Comparison of ENCODE assay signal across 15 cellular contexts in the genomic region with DNA sequence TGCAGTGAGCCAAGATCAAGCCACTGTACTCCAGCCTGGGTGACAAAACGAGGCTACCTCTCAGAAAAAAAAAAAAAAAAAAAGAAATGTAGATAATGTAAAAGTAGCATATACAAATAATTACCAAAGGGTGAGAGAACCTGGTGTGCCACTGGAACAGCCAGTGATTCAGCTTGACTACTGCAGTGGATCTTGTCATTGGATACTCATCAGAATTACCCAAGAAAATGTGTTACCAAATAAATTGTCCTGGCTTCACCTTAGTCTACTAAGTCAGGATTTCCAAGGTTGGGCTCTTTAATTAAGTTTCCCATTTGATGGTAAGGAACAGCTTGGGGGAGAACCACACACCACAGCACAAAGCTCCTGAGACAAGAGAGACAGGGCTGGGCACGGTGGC. TPM values are rescaled to one million over a fixed set of nuclear protein-coding genes. Genes with fewer than 3 reads are reported as not detected.
A peak's percentile ranks its signal among the peaks of the same experiment; 100 is the strongest.
DNase-seq lines count a peak whose midpoint lies in the region; FAIRE-seq and TF ChIP-seq lines count a peak whose summit lies in the region.
"Had no signal": no experiment of that assay in that cellular context is flagged by ENCODE, and none has a peak within 500 bp of the region (broad histone marks: within the 10 kb centered on the region; RNA-seq: fewer than 3 reads in every experiment).

No MANE protein-coding gene starts in this region.

- H3K4me3 Mint-ChIP-seq in activated CD4-positive, alpha-beta T cell treated with anti-CD3 and anti-CD28 coated beads, Interleukin-2, amount 10 ng/mL, durations not matched to agents 24 days and 14 days = peak overlapping the region; percentile 93
- H3K4me3 Mint-ChIP-seq in IgD-negative memory B cell (peak overlapping the region; percentile 45 to 95 (median 70)), osteocyte (ENCODE audit: unreplicated experiment) (peak overlapping the region; percentile 95)

- H3K36me3 ChIP-seq in bronchial epithelial cell (ENCODE audit: control insufficient read depth, insufficient read depth, low read length) (peaks cover 3% of the 10 kb centered on the region), right atrium auricular region (peaks cover 22% of the 10 kb centered on the region)

- H3K27me3 ChIP-seq in bronchial epithelial cell (ENCODE audit: control insufficient read depth, insufficient read depth, low read length) (no peaks in the 10 kb centered on the region), right atrium auricular region (no peaks in the 10 kb centered on the region)
- H3K27me3 ChIP-seq: spleen had no signal

- H3K4me1 Mint-ChIP-seq in activated CD4-positive, alpha-beta T cell treated with anti-CD3 and anti-CD28 coated beads, Interleukin-2, amount 10 ng/mL, durations not matched to agents 24 days and 14 days = peaks cover 14% of the 10 kb centered on the region
- H3K4me1 Mint-ChIP-seq in IgD-negative memory B cell (peaks cover 8 to 13% (median 9%) of the 10 kb centered on the region in 3 donors), osteocyte (ENCODE audit: unreplicated experiment) (peaks cover 20% of the 10 kb centered on the region)

- no peaks in the 10 kb centered on the region for H3K27me3 Mint-ChIP-seq in activated CD4-positive, alpha-beta T cell treated with anti-CD3 and anti-CD28 coated beads, Interleukin-2, amount 10 ng/mL, durations not matched to agents 24 days and 14 days
- H3K27me3 Mint-ChIP-seq in IgD-negative memory B cell = no peaks in the 10 kb centered on the region
- no peaks in the 10 kb centered on the region for H3K27me3 Mint-ChIP-seq in osteocyte (ENCODE audit: unreplicated experiment)

- intact Hi-C loops in activated CD4-positive, alpha-beta T cell treated with anti-CD3 and anti-CD28 coated beads, Interleukin-2, amount 10 ng/mL, durations not matched to agents 24 days and 14 days (cut with micrococcal nuclease) = loop anchor here (5.0 kb wide), 2 partner anchors 70 to 335 kb away; partner anchors contain the start of genes GPX1 and QRICH1

- peaks cover 13% of the 10 kb centered on the region for H3K36me3 Mint-ChIP-seq in activated CD4-positive, alpha-beta T cell treated with anti-CD3 and anti-CD28 coated beads, Interleukin-2, amount 10 ng/mL, durations not matched to agents 24 days and 14 days (ENCODE audit: low read depth)
- H3K36me3 Mint-ChIP-seq in IgD-negative memory B cell (peaks cover 3% of the 10 kb centered on the region), osteocyte (ENCODE audit: unreplicated experiment) (peaks cover 8% of the 10 kb centered on the region)

- H3K9me3 Mint-ChIP-seq in activated CD4-positive, alpha-beta T cell treated with anti-CD3 and anti-CD28 coated beads, Interleukin-2, amount 10 ng/mL, durations not matched to agents 24 days and 14 days = no peaks in the 10 kb centered on the region
- H3K9me3 Mint-ChIP-seq in IgD-negative memory B cell (no peaks in the 10 kb centered on the region), osteocyte (ENCODE audit: unreplicated experiment) (no peaks in the 10 kb centered on the region)

- H3K9me3 ChIP-seq in right atrium auricular region = no peaks in the 10 kb centered on the region
- H3K9me3 ChIP-seq: A549, spleen had no signal

- FAIRE-seq in bronchial epithelial cell (lab: Jason Lieb, UNC) = no peak
- FAIRE-seq: A549 had no signal

- TF ChIP-seq CTCF in bronchial epithelial cell (IDR thresholded peaks at IDR 0.05; ENCODE audit: insufficient read depth, low read length, severe bottlenecking) = no peak
- no peak for TF ChIP-seq CTCF in osteocyte (IDR thresholded peaks at IDR 0.05)
- TF ChIP-seq CTCF in right atrium auricular region (IDR thresholded peaks at IDR 0.05) = no peak

- peaks cover 0 to 20% of the 10 kb centered on the region in 2 donors for H3K4me1 ChIP-seq in right atrium auricular region

- no peak overlapping the region for H3K4me3 ChIP-seq in bronchial epithelial cell (ENCODE audit: low read depth, low read length)
- no peak overlapping the region for H3K4me3 ChIP-seq in right atrium auricular region

- DNase-seq in activated CD4-positive, alpha-beta T cell treated with anti-CD3 and anti-CD28 coated beads, Interleukin-2, amount 10 ng/mL, durations not matched to agents 24 days and 14 days = no peak
- no peak for DNase-seq in activated CD4-positive, alpha-beta T cell treated with anti-CD3 and anti-CD28 coated beads for 48 hours
- DNase-seq in bronchial epithelial cell (ENCODE audit: low read depth) (peak; percentile 59), osteocyte (ENCODE audit: extremely low spot score, unreplicated experiment) (no peak), right atrium auricular region (ENCODE audit: low spot score) (no peak), KG1 (lab: John Stamatoyannopoulos, UW) (no peak)
- DNase-seq in stimulated activated CD4-positive, alpha-beta T cell treated with anti-CD3 and anti-CD28 coated beads, Interleukin-2, amount 100 ng/mL, for 48 hours = no peak
- DNase-seq: foreskin fibroblast, NCI-H2029, NCI-H69, occipital lobe, spleen, T1000 had no signal

- H3K27ac Mint-ChIP-seq in activated CD4-positive, alpha-beta T cell treated with anti-CD3 and anti-CD28 coated beads, Interleukin-2, amount 10 ng/mL, durations not matched to agents 24 days and 14 days = no peak overlapping the region
- H3K27ac Mint-ChIP-seq in IgD-negative memory B cell (no peak overlapping the region), osteocyte (ENCODE audit: unreplicated experiment) (peak overlapping the region; percentile 34)

- H3K27ac ChIP-seq in right atrium auricular region = no peak overlapping the region

RNA-seq across cellular contexts. Expression of gene NICN1, which starts 1.5 kb away (rescaled TPM):
- 11.1 and 12.6 TPM in 2 replicates for total RNA-seq in activated CD4-positive, alpha-beta T cell treated with anti-CD3 and anti-CD28 coated beads, Interleukin-2, amount 10 ng/mL, durations not matched to agents 24 days and 14 days
- 10.1 TPM for polyA plus RNA-seq in IgD-negative memory B cell
- total RNA-seq in bronchial epithelial cell = 1.3 and 3.3 TPM in 2 replicates
- 31.4 and 34.4 TPM in 2 replicates for total RNA-seq in osteocyte
- total RNA-seq in right atrium auricular region = 1 to 10 TPM; 4.8 to 7.4 TPM

RNA-seq across cellular contexts. Expression of gene AMT, which starts 5.3 kb away (rescaled TPM):
- 2.6 and 3.7 TPM in 2 replicates for total RNA-seq in activated CD4-positive, alpha-beta T cell treated with anti-CD3 and anti-CD28 coated beads, Interleukin-2, amount 10 ng/mL, durations not matched to agents 24 days and 14 days
- 1.3 TPM for polyA plus RNA-seq in IgD-negative memory B cell
- total RNA-seq in bronchial epithelial cell = 0.79 and 2.2 TPM in 2 replicates
- total RNA-seq in osteocyte = 8.0 and 9.4 TPM in 2 replicates
- 10 to 100 TPM in 1 of 2 donors, 1 to 10 TPM in 1; 6.6 to 17.6 TPM for total RNA-seq in right atrium auricular region

RNA-seq across cellular contexts. Expression of gene TCTA, which starts 15.4 kb away (rescaled TPM):
- total RNA-seq in activated CD4-positive, alpha-beta T cell treated with anti-CD3 and anti-CD28 coated beads, Interleukin-2, amount 10 ng/mL, durations not matched to agents 24 days and 14 days = 18.7 and 21.2 TPM in 2 replicates
- 34.2 TPM for polyA plus RNA-seq in IgD-negative memory B cell
- total RNA-seq in bronchial epithelial cell = 4.5 and 9.1 TPM in 2 replicates
- 34.7 and 36.4 TPM in 2 replicates for total RNA-seq in osteocyte
- 10 to 100 TPM; 13.9 to 23.1 TPM for total RNA-seq in right atrium auricular region

RNA-seq across cellular contexts. Expression of gene RHOA, which starts 15.8 kb away (rescaled TPM):
- 381 and 391 TPM in 2 replicates for total RNA-seq in activated CD4-positive, alpha-beta T cell treated with anti-CD3 and anti-CD28 coated beads, Interleukin-2, amount 10 ng/mL, durations not matched to agents 24 days and 14 days
- polyA plus RNA-seq in IgD-negative memory B cell = 709 TPM
- 300 and 621 TPM in 2 replicates for total RNA-seq in bronchial epithelial cell
- total RNA-seq in osteocyte = 574 and 607 TPM in 2 replicates
- 100 to 1,000 TPM; 292 to 304 TPM for total RNA-seq in right atrium auricular region

RNA-seq across cellular contexts. Expression of gene DAG1, which starts 42.5 kb away (rescaled TPM):
- 21.3 and 21.9 TPM in 2 replicates for total RNA-seq in activated CD4-positive, alpha-beta T cell treated with anti-CD3 and anti-CD28 coated beads, Interleukin-2, amount 10 ng/mL, durations not matched to agents 24 days and 14 days
- polyA plus RNA-seq in IgD-negative memory B cell = 8.9 TPM
- total RNA-seq in bronchial epithelial cell (20.3 and 26.9 TPM in 2 replicates), osteocyte (136 and 143 TPM in 2 replicates), right atrium auricular region (100 to 1,000 TPM; 115 to 174 TPM)
